Comparison of ENCODE assay signal across 11 cellular contexts in the genomic region with DNA sequence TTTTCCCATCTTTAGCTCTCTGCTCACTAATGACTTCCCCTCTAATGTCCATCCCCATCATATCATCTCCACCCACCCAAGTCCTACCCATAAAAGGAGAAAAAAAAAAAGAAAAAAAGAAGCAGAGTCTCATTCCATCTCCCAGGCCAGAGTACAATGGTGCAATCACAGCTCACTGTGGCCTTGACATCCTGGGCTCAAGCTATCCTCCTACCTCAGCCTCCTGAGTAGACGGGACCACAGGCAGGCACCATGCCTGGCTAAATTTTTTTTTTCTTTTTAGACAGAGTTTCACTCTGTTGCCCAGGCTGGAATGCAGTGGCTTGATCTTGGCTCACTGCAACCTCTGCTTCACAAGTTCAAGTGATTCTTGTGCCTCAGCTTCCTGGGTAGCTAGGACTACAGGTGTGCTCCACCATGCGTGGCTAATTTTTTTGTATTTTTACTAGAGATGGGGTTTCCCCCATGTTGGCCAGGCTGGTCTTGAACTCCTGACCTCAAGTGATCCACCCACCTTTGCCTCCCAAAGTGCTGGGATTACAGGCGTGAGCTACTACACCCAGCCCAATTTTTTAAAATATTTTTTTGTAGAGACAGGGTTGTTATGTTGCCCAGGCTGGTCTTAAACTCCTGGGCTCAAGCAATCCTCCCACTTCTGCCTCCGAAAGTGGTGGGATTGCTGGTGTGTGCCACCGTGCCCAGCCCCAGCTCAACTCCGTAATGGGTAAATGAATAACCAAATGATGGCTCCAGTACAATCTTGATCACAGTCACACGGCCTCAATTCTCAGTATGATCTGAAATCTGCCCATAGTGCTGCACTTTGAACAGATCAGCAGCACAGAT. TPM values are rescaled to one million over a fixed set of nuclear protein-coding genes. Genes with fewer than 3 reads are reported as not detected.
DNase-seq lines count a peak whose midpoint lies in the region; ATAC-seq, FAIRE-seq and TF ChIP-seq lines count a peak whose summit lies in the region.
"Had no signal": no experiment of that assay in that cellular context is flagged by ENCODE, and none has a peak within 500 bp of the region (broad histone marks: within the 10 kb centered on the region; RNA-seq: fewer than 3 reads in every experiment).

No MANE protein-coding gene starts in this region.

- H3K27me3 ChIP-seq in right lobe of liver (no peaks in the 10 kb centered on the region), adrenal gland (no peaks in the 10 kb centered on the region)

- H3K27me3 Mint-ChIP-seq in chondrocyte (ENCODE audit: low read depth) = peaks cover 5% of the 10 kb centered on the region
- H3K27me3 Mint-ChIP-seq: natural killer cell treated with Interleukin-12 subunit alpha and Interleukin-12 subunit beta and Interleukin-15 and Interleukin-18, amount 100 ng/mL, for 72 hours had no signal

- H3K4me3 Mint-ChIP-seq in chondrocyte (ENCODE audit: unreplicated experiment) = no peak overlapping the region
- H3K4me3 Mint-ChIP-seq: natural killer cell treated with Interleukin-12 subunit alpha and Interleukin-12 subunit beta and Interleukin-15 and Interleukin-18, amount 100 ng/mL, for 72 hours had no signal

- H3K4me1 ChIP-seq in right lobe of liver (peaks cover 0 to 12% (median 5%) of the 10 kb centered on the region in 4 donors), adrenal gland (replicated peaks in 1 of 2) (peaks cover 0 to 5% of the 10 kb centered on the region in 2 donors)

- H3K27ac ChIP-seq in right lobe of liver (peak overlapping the region in 2 of 3 donors; percentile 32 to 65), adrenal gland (no peak overlapping the region)

- H3K36me3 ChIP-seq in right lobe of liver (no peaks in the 10 kb centered on the region), adrenal gland (replicated peaks in 1 of 2) (no peaks in the 10 kb centered on the region)

- DNase-seq in right lobe of liver = peak in 1 of 3 donors; percentile 19
- DNase-seq in adrenal gland = no peak
- no peak for DNase-seq in chondrocyte (ENCODE audit: low spot score)
- no peak for DNase-seq in stimulated activated CD4-positive, alpha-beta T cell treated with anti-CD3 and anti-CD28 coated beads, Interleukin-2, amount 100 ng/mL, for 24 hours
- no peak for DNase-seq in H54 (ENCODE audit: insufficient read length, low spot score)
- DNase-seq: stimulated activated CD4-positive, alpha-beta T cell treated with anti-CD3 and anti-CD28 coated beads, Interleukin-15, amount 100 ng/mL, for 24 hours had no signal

- H3K4me3 ChIP-seq in right lobe of liver (peak overlapping the region in 1 of 3 donors; percentile 28), adrenal gland (no peak overlapping the region)

- TF ChIP-seq POLR2A in right lobe of liver (IDR thresholded peaks at IDR 0.05) = no peak
- no peak for TF ChIP-seq POLR2A in adrenal gland (IDR thresholded peaks at IDR 0.05)
- TF ChIP-seq POLR2A in H54 (IDR thresholded peaks at IDR 0.05; ENCODE audit: low read depth, low read length) = no peak

- TF ChIP-seq CTCF in right lobe of liver (IDR thresholded peaks at IDR 0.05) (no peak), adrenal gland (IDR thresholded peaks at IDR 0.05) (no peak), chondrocyte (IDR thresholded peaks at IDR 0.05) (no peak)

- H3K9me3 Mint-ChIP-seq in chondrocyte (ENCODE audit: low read depth) = no peaks in the 10 kb centered on the region
- H3K9me3 Mint-ChIP-seq: natural killer cell treated with Interleukin-12 subunit alpha and Interleukin-12 subunit beta and Interleukin-15 and Interleukin-18, amount 100 ng/mL, for 72 hours had no signal

- ATAC-seq in GM18873 (IDR thresholded peaks at IDR 0.05; ENCODE audit: low FRiP score, unreplicated experiment) (peak; percentile 82), GM21723 (IDR thresholded peaks at IDR 0.05; ENCODE audit: unreplicated experiment) (peak; percentile 64), HG03139 (IDR thresholded peaks at IDR 0.05; ENCODE audit: unreplicated experiment) (peak; percentile 71), right lobe of liver (peak; percentile 91 to 97 (median 93))
- ATAC-seq: natural killer cell treated with Interleukin-12 subunit alpha and Interleukin-12 subunit beta and Interleukin-15 and Interleukin-18, amount 100 ng/mL, for 72 hours had no signal

- 32% methylated on average over 6 of the region's 7 CpGs for WGBS in right lobe of liver (ENCODE audit: insufficient coverage, low coverage, low lambda C conversion rate, missing lambda C conversion rate)
- 87 to 92% (median 89%) methylated on average over 7 of the region's 7 CpGs for WGBS in adrenal gland, 4 donors

- H3K9me3 ChIP-seq in right lobe of liver (no peaks in the 10 kb centered on the region), adrenal gland (replicated peaks in 1 of 3) (no peaks in the 10 kb centered on the region)

- H3K36me3 Mint-ChIP-seq in chondrocyte (ENCODE audit: low read depth) = no peaks in the 10 kb centered on the region
- H3K36me3 Mint-ChIP-seq: natural killer cell treated with Interleukin-12 subunit alpha and Interleukin-12 subunit beta and Interleukin-15 and Interleukin-18, amount 100 ng/mL, for 72 hours had no signal

- FAIRE-seq in H54 (lab: Jason Lieb, UNC) = no peak
- FAIRE-seq: astrocyte had no signal

- H3K4me1 Mint-ChIP-seq in chondrocyte (ENCODE audit: low read depth) = no peaks in the 10 kb centered on the region

- intact Hi-C loops in right lobe of liver (cut with DNase I) (no loop called here), adrenal gland (cut with DNase I) (no loop called here)

- no peak overlapping the region for H3K27ac Mint-ChIP-seq in chondrocyte (ENCODE audit: unreplicated experiment)

RNA-seq across cellular contexts. Expression of a gene that starts 24.6 kb away (rescaled TPM):
- 10 to 100 TPM; 13.6 to 49.8 (median 20.0) TPM for total RNA-seq in right lobe of liver
- 100 to 1,000 TPM in 2 of 8 donors, 10 to 100 TPM in 6; 49.0 to 152 (median 62.2) TPM for total RNA-seq in adrenal gland
- polyA plus RNA-seq in adrenal gland = 10 to 100 TPM in 1 of 3 donors, 1 to 10 TPM in 2; 9.1 to 67.4 (median 9.6) TPM
- total RNA-seq in chondrocyte = 22.6 to 27.1 TPM (median 24.9 TPM) in 3 replicates

Comparison
In these comparisons a context has a peak if more than half of its experiments do, and no peak if none do; other contexts are left out.
1. H3K27ac ChIP-seq: peak in right lobe of liver (2 of 3); none in adrenal gland (0 of 5).
2. Peak in every context shown above with its lines, with median percentiles within 50 percentile points of each other: ATAC-seq.